Comparison of ENCODE assay signal across 13 cellular contexts in genomic region chr18:72674710-72675109, GRCh38.
DNase-seq lines count a peak whose midpoint lies in the region; ATAC-seq and TF ChIP-seq lines count a peak whose summit lies in the region.
"Had no signal": no experiment of that assay in that cellular context is flagged by ENCODE, and none has a peak within 500 bp of the region (broad histone marks: within the 10 kb centered on the region; RNA-seq: fewer than 3 reads in every experiment).

No MANE protein-coding gene starts in this region.

- H3K27me3 ChIP-seq in prostate gland (replicated peaks; ENCODE audit: insufficient read depth), result no peaks in the 10 kb centered on the region
- H3K27me3 ChIP-seq: Peyer's patch had no signal

- no peaks in the 10 kb centered on the region for H3K36me3 Mint-ChIP-seq in T-helper 2 cell treated with Interferon-gamma antibody and Interleukin-4, amounts not matched to agents 5 μg/mL and 100 μg/mL, for 36 hours (ENCODE audit: low read depth)

- no peaks in the 10 kb centered on the region for H3K4me1 ChIP-seq in prostate gland (replicated peaks)
- H3K4me1 ChIP-seq: Caco-2, Peyer's patch had no signal

- H3K9me3 ChIP-seq in prostate gland, result no peaks in the 10 kb centered on the region
- H3K9me3 ChIP-seq: Caco-2, Peyer's patch had no signal

- no peaks in the 10 kb centered on the region for H3K4me1 Mint-ChIP-seq in T-helper 2 cell treated with Interferon-gamma antibody and Interleukin-4, amounts not matched to agents 5 μg/mL and 100 μg/mL, for 36 hours (ENCODE audit: low read depth)

- no peak overlapping the region for H3K4me3 Mint-ChIP-seq in T-helper 2 cell treated with Interferon-gamma antibody and Interleukin-4, amounts not matched to agents 5 μg/mL and 100 μg/mL, for 36 hours
- H3K4me3 Mint-ChIP-seq: stimulated activated naive CD8-positive, alpha-beta T cell treated with anti-CD3 and anti-CD28 coated beads, Interleukin-15, Interleukin-2, amounts not matched to agents 100 ng/mL and 50 ng/mL, for 24 hours had no signal

- no peak overlapping the region for H3K27ac ChIP-seq in prostate gland
- H3K27ac ChIP-seq: Peyer's patch had no signal

- TF ChIP-seq POLR2A in prostate gland (IDR thresholded peaks at IDR 0.05), result no peak

- no peaks in the 10 kb centered on the region for H3K36me3 ChIP-seq in prostate gland
- H3K36me3 ChIP-seq: Peyer's patch had no signal

- H3K9me3 Mint-ChIP-seq in T-helper 2 cell treated with Interferon-gamma antibody and Interleukin-4, amounts not matched to agents 5 μg/mL and 100 μg/mL, for 36 hours, result no peaks in the 10 kb centered on the region
- H3K9me3 Mint-ChIP-seq: stimulated activated naive CD8-positive, alpha-beta T cell treated with anti-CD3 and anti-CD28 coated beads, Interleukin-15, Interleukin-2, amounts not matched to agents 100 ng/mL and 50 ng/mL, for 24 hours had no signal

- TF ChIP-seq CTCF in prostate gland (IDR thresholded peaks at IDR 0.05), result no peak

- WGBS in prostate gland, result 83% methylated on average over 7 of the region's 7 CpGs

- H3K4me3 ChIP-seq in prostate gland, result no peak overlapping the region
- H3K4me3 ChIP-seq: Peyer's patch had no signal

- peak; percentile 62 for ATAC-seq in GM18517 (IDR thresholded peaks at IDR 0.05; ENCODE audit: unreplicated experiment)
- ATAC-seq in GM21390 (IDR thresholded peaks at IDR 0.05; ENCODE audit: unreplicated experiment), result peak; percentile 87
- peak; percentile 63 for ATAC-seq in HG03060 (IDR thresholded peaks at IDR 0.05; ENCODE audit: low read depth, unreplicated experiment)

- no peak for DNase-seq in T-helper 2 cell treated with Interferon-gamma antibody and Interleukin-4, amounts not matched to agents 5 μg/mL and 100 μg/mL, for 36 hours (ENCODE audit: low spot score)
- DNase-seq in anterior cingulate cortex (lab: John Stamatoyannopoulos, UW), result no peak
- DNase-seq in SHP77 (lab: John Stamatoyannopoulos, UW), result no peak
- no peak for DNase-seq in prostate gland (ENCODE audit: low spot score)
- DNase-seq: activated naive CD4-positive, alpha-beta T cell treated with Interleukin-2 at 50 U/mL for 16 hours; Caco-2; GOT3; Peyer's patch had no signal

- no peaks in the 10 kb centered on the region for H3K27me3 Mint-ChIP-seq in T-helper 2 cell treated with Interferon-gamma antibody and Interleukin-4, amounts not matched to agents 5 μg/mL and 100 μg/mL, for 36 hours (ENCODE audit: low read depth)

- intact Hi-C loops in prostate gland (cut with DNase I), result no loop called here

- no peak overlapping the region for H3K27ac Mint-ChIP-seq in T-helper 2 cell treated with Interferon-gamma antibody and Interleukin-4, amounts not matched to agents 5 μg/mL and 100 μg/mL, for 36 hours
- H3K27ac Mint-ChIP-seq: stimulated activated naive CD8-positive, alpha-beta T cell treated with anti-CD3 and anti-CD28 coated beads, Interleukin-15, Interleukin-2, amounts not matched to agents 100 ng/mL and 50 ng/mL, for 24 hours had no signal

TF ChIP-seq in PFSK-1, 5 proteins besides CTCF, POLR2A, EP300 and RAD21:
- TF ChIP-seq TAF1 (IDR thresholded peaks at IDR 0.05; ENCODE audit: borderline replicate concordance, insufficient read depth, low read length) (no peak), POLR2AphosphoS5 (IDR thresholded peaks at IDR 0.05; ENCODE audit: low read depth, low read length) (peak; percentile 34; the same call in 1 of the 2 replicates), SIN3A (IDR thresholded peaks at IDR 0.05; ENCODE audit: borderline replicate concordance, insufficient read depth, low read length) (no peak), REST (IDR thresholded peaks at IDR 0.05; ENCODE audit: insufficient read depth in 1 of 2, low read depth in 2 of 2, low read length in 2 of 2) (no peak), FOXP2 (optimal IDR thresholded peaks at IDR 0.05; ENCODE audit: borderline replicate concordance, extremely low read depth, extremely low read length, insufficient read depth) (peak; percentile 87)
